ENCODE assay signal across 11 cellular contexts in the genomic region with DNA sequence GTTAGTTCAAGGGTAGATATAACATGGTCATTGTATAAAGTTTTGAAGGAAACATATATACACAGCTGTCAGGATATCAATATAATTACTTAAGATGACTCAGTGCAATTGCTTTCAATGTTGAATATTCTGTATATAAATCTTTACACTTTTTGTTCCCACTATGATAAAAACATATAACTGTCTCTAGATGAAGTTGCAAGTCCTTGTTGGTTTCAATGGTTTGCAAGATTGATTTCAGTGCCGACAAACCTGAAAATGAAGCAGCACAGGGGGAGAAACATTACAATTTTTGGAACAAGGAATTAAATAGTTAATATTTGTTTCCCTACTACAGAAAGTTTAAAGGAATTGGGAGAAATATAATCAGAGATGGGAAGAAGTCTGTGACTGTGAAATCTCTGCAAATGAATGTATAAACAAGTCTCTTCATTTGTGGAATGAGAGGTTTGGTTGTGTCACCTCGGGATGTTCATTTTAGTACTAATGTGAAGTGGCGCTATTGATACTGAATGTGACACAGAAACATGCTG. TPM values are rescaled to one million over a fixed set of nuclear protein-coding genes. Genes with fewer than 3 reads are reported as not detected.
"Had no signal": no experiment of that assay in that cellular context is flagged by ENCODE, and none has a peak within 500 bp of the region (broad histone marks: within the 10 kb centered on the region; RNA-seq: fewer than 3 reads in every experiment).

No MANE protein-coding gene starts in this region.

- ATAC-seq: HCT116 had no signal

- H3K27ac ChIP-seq: GM23248 had no signal

- H3K9me3 ChIP-seq: HAP-1 had no signal

- DNase-seq: GM23248, GOT3, H7, HFFc6, IMR-90, KBM-7 had no signal

- H3K9ac ChIP-seq: GM23248 had no signal

- H3K4me3 Mint-ChIP-seq: HFFc6 had no signal

- H3K36me3 ChIP-seq: HAP-1 had no signal

- H3K4me1 ChIP-seq: HAP-1 had no signal

- H3K4me3 ChIP-seq: GM23248, HAP-1 had no signal

- FAIRE-seq: HTR-8/SVneo had no signal

- H3K27ac Mint-ChIP-seq: HFFc6 had no signal

- H2AFZ ChIP-seq: GM23248 had no signal

- H3K9me3 Mint-ChIP-seq: HFFc6 had no signal

RNA-seq across cellular contexts. Expression of gene OR13A1, which starts 54.1 kb away (rescaled TPM):
- total RNA-seq: GM23248, H4, H7, HFFc6, HT-29, IMR-90 had no signal
- polyA plus RNA-seq: GM23248, IMR-90 had no signal
